28 cellular contexts compared by ENCODE assay signal in genomic region chr11:125192194-125192593, GRCh38. TPM values are rescaled to one million over a fixed set of nuclear protein-coding genes. Genes with fewer than 3 reads are reported as not detected.
DNase-seq lines count a peak whose midpoint lies in the region; ATAC-seq, FAIRE-seq and TF ChIP-seq lines count a peak whose summit lies in the region.
"Had no signal": no experiment of that assay in that cellular context is flagged by ENCODE, and none has a peak within 500 bp of the region (broad histone marks: within the 10 kb centered on the region; RNA-seq: fewer than 3 reads in every experiment).

No MANE protein-coding gene starts in this region.

- H3K4me3 ChIP-seq in pancreas = no peak overlapping the region
- H3K4me3 ChIP-seq: BLaER1, dorsolateral prefrontal cortex, skin epidermis, thyroid gland had no signal

- H3K36me3 ChIP-seq in pancreas = no peaks in the 10 kb centered on the region
- H3K36me3 ChIP-seq: BLaER1, thyroid gland had no signal

- H3K27ac ChIP-seq in pancreas = peak overlapping the region in 1 of 4 donors; percentile 19
- H3K27ac ChIP-seq: BLaER1, skin epidermis had no signal

- no peaks in the 10 kb centered on the region for H3K9me3 ChIP-seq in pancreas
- H3K9me3 ChIP-seq: thyroid gland had no signal

- 53 to 55% methylated on average over 8 of the region's 8 CpGs for WGBS in pancreas, 2 donors

- intact Hi-C loops in pancreas (cut with DNase I) = no loop called here

- ATAC-seq in pancreas = peak in 3 of 4 donors; percentile 31 to 84 (median 58)
- ATAC-seq: activated T-helper 17 cell treated with anti-CD3 and anti-CD28 coated beads, Interleukin-2, amount 50 U/mL, for 72 hours; stimulated activated naive CD8-positive, alpha-beta T cell treated with anti-CD3 and anti-CD28 coated beads, Interleukin-15, amount 100 ng/mL, for 72 hours had no signal

- DNase-seq in astrocyte of the hippocampus (ENCODE audit: low read depth, low spot score) (peak; percentile 69), glomerular endothelial cell (ENCODE audit: extremely low read depth, low read depth, low spot score) (peak; percentile 47), pancreas (peak in 1 of 6 donors; percentile 47), urothelium cell line (ENCODE audit: low spot score) (no peak), HuH-7 (ENCODE audit: low spot score) (no peak), mesenteric fat pad (ENCODE audit: low spot score) (no peak)
- DNase-seq: activated CD4-positive, alpha-beta memory T cell treated with anti-CD3 and anti-CD28 coated beads, Interleukin-2, amount 10 ng/mL, durations not matched to agents 7 days and 5 days; activated CD4-positive, CD25-positive, alpha-beta regulatory T cell treated with anti-CD3 and anti-CD28 coated beads, Interleukin-2, amount 50 U/mL, for 72 hours; activated CD8-positive, alpha-beta memory T cell treated with anti-CD3 and anti-CD28 coated beads, Interleukin-2, amount 50 U/mL, for 48 hours; central memory CD4-positive, alpha-beta T cell; DMS79; dorsolateral prefrontal cortex; H9; KBM-7; kidney glomerular epithelial cell; NCI-H1105; NCI-H1930; NCI-H69; nucleus accumbens; stimulated activated naive CD8-positive, alpha-beta T cell treated with anti-CD3 and anti-CD28 coated beads, Interleukin-15, amount 100 ng/mL, for 72 hours had no signal

- TF ChIP-seq CTCF in pancreas (IDR thresholded peaks at IDR 0.05) = no peak

- no peaks in the 10 kb centered on the region for H3K4me1 ChIP-seq in pancreas
- H3K4me1 ChIP-seq: BLaER1 had no signal

- FAIRE-seq in pancreas (lab: Jason Lieb, UNC) (no peak), urothelium cell line (lab: Jason Lieb, UNC) (no peak)
- FAIRE-seq: GM19239 had no signal

- H3K27me3 ChIP-seq in pancreas = no peaks in the 10 kb centered on the region
- H3K27me3 ChIP-seq: BLaER1, dorsolateral prefrontal cortex, thyroid gland had no signal

TF ChIP-seq in PFSK-1, 5 proteins besides CTCF, POLR2A, EP300 and RAD21:
- TF ChIP-seq TAF1 (IDR thresholded peaks at IDR 0.05; ENCODE audit: borderline replicate concordance, insufficient read depth, low read length) = no peak
- 0 out of 2 replicates have a peak, but pooled peaks have one; percentile 36 for TF ChIP-seq POLR2AphosphoS5 (IDR thresholded peaks at IDR 0.05; ENCODE audit: low read depth, low read length)
- TF ChIP-seq REST (IDR thresholded peaks at IDR 0.05; ENCODE audit: insufficient read depth in 1 of 2, low read depth in 2 of 2, low read length in 2 of 2) = 0 out of 4 replicates have a peak, but pooled peaks of 1 of the 2 experiments have one; percentile 12
- no peak for TF ChIP-seq SIN3A (IDR thresholded peaks at IDR 0.05; ENCODE audit: borderline replicate concordance, insufficient read depth, low read length)
- peak; percentile 22 for TF ChIP-seq FOXP2 (optimal IDR thresholded peaks at IDR 0.05; ENCODE audit: borderline replicate concordance, extremely low read depth, extremely low read length, insufficient read depth)

RNA-seq across cellular contexts. Expression of gene PKNOX2, which starts 27.6 kb away (rescaled TPM):
- polyA plus RNA-seq in PFSK-1 (2012; ENCODE audit: insufficient read length, low read depth) = 34.1 TPM
- 0.29 and 0.76 TPM in 2 replicates for total RNA-seq in glomerular endothelial cell
- total RNA-seq in pancreas = 1 to 10 TPM; 4.3 to 8.1 (median 5.9) TPM
- 1 to 10 TPM; 3.4 to 6.4 TPM for polyA plus RNA-seq in pancreas
- 2.6 TPM for total RNA-seq in mesenteric fat pad
- total RNA-seq: activated CD4-positive, alpha-beta memory T cell treated with anti-CD3 and anti-CD28 coated beads, Interleukin-2, amount 10 ng/mL, durations not matched to agents 7 days and 5 days; activated T-helper 17 cell treated with anti-CD3 and anti-CD28 coated beads, Interleukin-2, amount 50 U/mL, for 72 hours; MCF 10A; T-helper 1 cell treated with Interleukin-12 subunit alpha and Interleukin-12 subunit beta and Interleukin-4 antibody, amounts not matched to agents 30 ng/mL and 1 ng/mL, for 36 hours had no signal

Comparison
In these comparisons a context has a peak if more than half of its experiments do, and no peak if none do; other contexts are left out.
1. DNase-seq: peak in astrocyte of the hippocampus (single experiment) and glomerular endothelial cell (single experiment); none in urothelium cell line (single experiment), HuH-7 (single experiment) and mesenteric fat pad (single experiment).